Comparison of ENCODE assay signal across 6 cellular contexts in the genomic region with DNA sequence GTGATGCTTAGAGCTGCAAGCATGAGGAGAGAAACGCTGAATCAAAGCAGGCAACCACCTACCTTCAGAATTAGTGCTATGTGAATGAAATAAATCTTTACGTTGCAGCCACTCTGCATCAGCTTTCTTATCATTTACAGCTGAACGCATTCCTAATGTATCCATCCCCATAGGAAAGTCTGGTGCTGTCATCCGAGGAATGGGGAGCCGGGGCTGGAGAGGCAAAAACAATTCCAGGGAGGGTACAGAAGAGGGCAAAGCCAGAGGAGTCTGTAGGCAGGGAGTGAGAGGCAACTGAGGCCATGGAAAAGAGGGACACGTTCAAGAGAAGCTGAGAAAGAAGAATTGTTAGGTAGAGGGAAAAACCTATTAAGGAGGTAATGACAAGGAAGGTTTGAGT.
"Had no signal": no experiment of that assay in that cellular context is flagged by ENCODE, and none has a peak within 500 bp of the region (broad histone marks: within the 10 kb centered on the region; RNA-seq: fewer than 3 reads in every experiment).

No MANE protein-coding gene starts in this region.

- FAIRE-seq: G401.6, GM12878, GM18507, GM19239 had no signal

- DNase-seq: GDM1, GF-D8 had no signal

- H3K4me3 ChIP-seq: GM12878 had no signal
